18 cellular contexts compared by ENCODE assay signal in genomic region chr1:12600335-12600734, GRCh38. TPM values are rescaled to one million over a fixed set of nuclear protein-coding genes. Genes with fewer than 3 reads are reported as not detected.
DNase-seq lines count a peak whose midpoint lies in the region; ATAC-seq, FAIRE-seq and TF ChIP-seq lines count a peak whose summit lies in the region.
"Had no signal": no experiment of that assay in that cellular context is flagged by ENCODE, and none has a peak within 500 bp of the region (broad histone marks: within the 10 kb centered on the region; RNA-seq: fewer than 3 reads in every experiment).

No MANE protein-coding gene starts in this region.

- intact Hi-C loops in heart left ventricle (cut with DNase I), result loop anchor here in 3 of 10 donors (2.0 to 5.0 kb wide), 3 partner anchors 14 to 123 kb away; no protein-coding TSS in a partner anchor
- intact Hi-C loops in pancreas (cut with DNase I), result no loop called here
- intact Hi-C loops in upper lobe of right lung (cut with DNase I), result no loop called here

- WGBS in SK-N-SH (ENCODE audit: low lambda C conversion rate), result 80% methylated on average over 5 of the region's 7 CpGs
- 16 to 61% (median 32%) methylated on average over 3 to 7 of the region's 7 CpGs for WGBS in heart left ventricle, 4 donors
- 22 to 24% methylated on average over 7 of the region's 7 CpGs for WGBS in pancreas, 2 donors

- no peak for TF ChIP-seq EP300 in SK-N-SH (IDR thresholded peaks at IDR 0.05; ENCODE audit: borderline replicate concordance in 1 of 2, low read depth in 1 of 2, low read length in 1 of 2)

- H4K20me1 ChIP-seq in SK-N-SH (ENCODE audit: insufficient read depth), result no peaks in the 10 kb centered on the region

- H3K9ac ChIP-seq in SK-N-SH, result no peak overlapping the region

- CTCF ChIA-PET in SK-N-SH (lab: Yijun Ruan, JAX), result interaction anchor here (0.9 to 1.7 kb wide), 2 partner anchors 16 to 344 kb away, joined by 3 to 9 read pairs; no protein-coding TSS in a partner anchor

- TF ChIP-seq CTCF in SK-N-SH (IDR thresholded peaks at IDR 0.05), result no peak
- no peak for TF ChIP-seq CTCF in heart left ventricle (IDR thresholded peaks at IDR 0.05)
- no peak for TF ChIP-seq CTCF in pancreas (IDR thresholded peaks at IDR 0.05)
- no peak for TF ChIP-seq CTCF in upper lobe of right lung (IDR thresholded peaks at IDR 0.05)

- DNase-seq in SK-N-SH (no peak), heart left ventricle (peak; percentile 73 to 90 (median 82)), pancreas (peak in 5 of 6 donors; percentile 62 to 89 (median 66)), upper lobe of right lung (no peak), superior temporal gyrus (ENCODE audit: extremely low spot score) (no peak), GM19239 (ENCODE audit: insufficient read length, low spot score) (no peak)
- DNase-seq in stimulated activated CD4-positive, alpha-beta T cell treated with anti-CD3 and anti-CD28 coated beads, Interleukin-4, amount 100 ng/mL, for 4 hours, result no peak
- DNase-seq: activated CD8-positive, alpha-beta memory T cell treated with anti-CD3 and anti-CD28 coated beads, Interleukin-2, amount 10 ng/mL, durations not matched to agents 7 days and 5 days; CD4-positive, alpha-beta memory T cell; erythroblast; hippocampal formation; lower lobe of right lung; NCI-H1417 treated with DMSO at 0.1 percent for 48 hours; NCI-H226; WERI-Rb-1 had no signal

- H3K4me3 ChIP-seq in SK-N-SH (ENCODE audit: low read depth in 2 of 2, low read length in 1 of 2) (no peak overlapping the region), heart left ventricle (no peak overlapping the region), pancreas (no peak overlapping the region), upper lobe of right lung (no peak overlapping the region)
- H3K4me3 ChIP-seq: lower lobe of right lung had no signal

- H3K36me3 ChIP-seq in SK-N-SH (replicated peaks in 1 of 2; ENCODE audit: control insufficient read depth in 1 of 2, insufficient read depth in 2 of 2, low read length in 1 of 2), result no peaks in the 10 kb centered on the region
- peaks cover 0 to 2% (median 0%) of the 10 kb centered on the region in 9 donors for H3K36me3 ChIP-seq in heart left ventricle
- H3K36me3 ChIP-seq in pancreas, result no peaks in the 10 kb centered on the region
- H3K36me3 ChIP-seq in upper lobe of right lung, result no peaks in the 10 kb centered on the region
- H3K36me3 ChIP-seq: WERI-Rb-1 had no signal

- no peak overlapping the region for H3K4me2 ChIP-seq in SK-N-SH

- peaks cover 13% of the 10 kb centered on the region for H3F3A ChIP-seq in SK-N-SH (replicated peaks; ENCODE audit: insufficient read depth)

- ATAC-seq in SK-N-SH treated with all-trans-retinoic acid at 6 μM for 48 hours (no peak), heart left ventricle (peak; percentile 39 to 62 (median 55)), pancreas (peak; percentile 9 to 68 (median 61)), upper lobe of right lung (no peak)
- ATAC-seq: activated CD8-positive, alpha-beta memory T cell treated with anti-CD3 and anti-CD28 coated beads, Interleukin-2, amount 10 ng/mL, durations not matched to agents 7 days and 5 days; lower lobe of right lung had no signal

- FAIRE-seq in pancreas (lab: Jason Lieb, UNC), result no peak
- FAIRE-seq in GM19239 (lab: Jason Lieb, UNC), result no peak

- H3K27me3 ChIP-seq in SK-N-SH (ENCODE audit: insufficient read depth), result no peaks in the 10 kb centered on the region
- no peaks in the 10 kb centered on the region for H3K27me3 ChIP-seq in heart left ventricle
- H3K27me3 ChIP-seq in pancreas, result no peaks in the 10 kb centered on the region
- no peaks in the 10 kb centered on the region for H3K27me3 ChIP-seq in upper lobe of right lung

- H3K9me3 ChIP-seq in SK-N-SH (no peaks in the 10 kb centered on the region), heart left ventricle (no peaks in the 10 kb centered on the region), pancreas (no peaks in the 10 kb centered on the region), upper lobe of right lung (no peaks in the 10 kb centered on the region)
- H3K9me3 ChIP-seq: lower lobe of right lung had no signal

- TF ChIP-seq POLR2A in heart left ventricle (IDR thresholded peaks at IDR 0.05), result peak in 1 of 2 donors; percentile 15

- H2AFZ ChIP-seq in SK-N-SH (ENCODE audit: low read depth), result no peak overlapping the region

- POLR2A ChIA-PET in SK-N-SH (lab: Yijun Ruan, JAX), result no interaction called here

- H3K9me2 ChIP-seq in SK-N-SH, result no peaks in the 10 kb centered on the region

- H3K4me1 ChIP-seq in SK-N-SH (ENCODE audit: control insufficient read depth in 1 of 2, insufficient read depth in 2 of 2, low read depth in 1 of 2, low read length in 1 of 2) (peaks cover 39 to 77% of the 10 kb centered on the region in 2 experiments), heart left ventricle (peaks cover 27 to 100% (median 96%) of the 10 kb centered on the region in 12 donors), pancreas (peaks cover 39 to 75% (median 42%) of the 10 kb centered on the region in 3 donors), upper lobe of right lung (peaks cover 92% of the 10 kb centered on the region)

- H3K79me2 ChIP-seq in SK-N-SH (ENCODE audit: insufficient read depth), result no peaks in the 10 kb centered on the region

- no peak for TF ChIP-seq RAD21 in SK-N-SH (IDR thresholded peaks at IDR 0.05; ENCODE audit: low read length)

- peak overlapping the region in 1 of 2 experiments; percentile 8; a peak in 1 of 4 replicates for H3K27ac ChIP-seq in SK-N-SH (ENCODE audit: low read depth in 2 of 2, low read length in 1 of 2)
- peak overlapping the region; percentile 29 to 99 (median 86) for H3K27ac ChIP-seq in heart left ventricle
- peak overlapping the region in 3 of 4 donors; percentile 5 to 47 (median 44) for H3K27ac ChIP-seq in pancreas
- peak overlapping the region; percentile 13 for H3K27ac ChIP-seq in upper lobe of right lung
- H3K27ac ChIP-seq: 22Rv1, lower lobe of right lung, WERI-Rb-1 had no signal

TF ChIP-seq in SK-N-SH treated with all-trans-retinoic acid at 6 μM for 48 hours, 23 proteins besides CTCF, POLR2A, EP300 and RAD21:
- TF ChIP-seq SNAI2 (CRISPR knock-in tag; IDR thresholded peaks at IDR 0.05) (peak; percentile 23; the same call in 1 of the 2 replicates), ZFP3 (CRISPR knock-in tag; IDR thresholded peaks at IDR 0.05) (no peak), CSDC2 (CRISPR knock-in tag; IDR thresholded peaks at IDR 0.05) (no peak; the same call in 1 of the 2 replicates), GLIS3 (CRISPR knock-in tag; IDR thresholded peaks at IDR 0.05) (peak; percentile 11; the same call in 1 of the 2 replicates), ZC3H10 (CRISPR knock-in tag; IDR thresholded peaks at IDR 0.05) (0 out of 2 replicates have a peak, but pooled peaks have one; percentile 4)

TF ChIP-seq in SK-N-SH, 30 proteins besides CTCF, POLR2A, EP300 and RAD21:
- TF ChIP-seq TAF1 (IDR thresholded peaks at IDR 0.05; ENCODE audit: borderline replicate concordance, low read depth, low read length), result no peak
- no peak for TF ChIP-seq SIN3A (IDR thresholded peaks at IDR 0.05; ENCODE audit: borderline replicate concordance, low read depth, low read length)
- no peak for TF ChIP-seq MEF2A (IDR thresholded peaks at IDR 0.05; ENCODE audit: borderline replicate concordance, low read depth)
- TF ChIP-seq TEAD4 (IDR thresholded peaks at IDR 0.05; ENCODE audit: borderline replicate concordance, insufficient read depth), result no peak
- TF ChIP-seq GABPA (IDR thresholded peaks at IDR 0.05; ENCODE audit: low read depth), result no peak
- TF ChIP-seq JUND (IDR thresholded peaks at IDR 0.05), result no peak
- no peak for TF ChIP-seq RFX5 (IDR thresholded peaks at IDR 0.05; ENCODE audit: low read length)
- no peak for TF ChIP-seq FOXM1 (IDR thresholded peaks at IDR 0.05; ENCODE audit: low read depth)
- no peak for TF ChIP-seq CHD2 (IDR thresholded peaks at IDR 0.05; ENCODE audit: low read length, partially characterized antibody)
- TF ChIP-seq USF2 (IDR thresholded peaks at IDR 0.05; ENCODE audit: borderline replicate concordance, low read depth, low read length), result no peak
- no peak for TF ChIP-seq POLR2AphosphoS5 (IDR thresholded peaks at IDR 0.05; ENCODE audit: low read depth, low read length)

RNA-seq across cellular contexts. Expression of gene DHRS3, which starts 17.7 kb away (rescaled TPM):
- polyA plus RNA-seq in SK-N-SH (2012; rRNA removed), result 29.6 and 44.8 TPM in 2 replicates
- polyA plus RNA-seq in SK-N-SH (2012; cell fraction: cytosol; rRNA removed), result 17.6 and 26.3 TPM in 2 replicates
- polyA plus RNA-seq in SK-N-SH (2012; cell fraction: nucleus; rRNA removed), result 41.9 and 43.1 TPM in 2 replicates
- total RNA-seq in heart left ventricle, result 10 to 100 TPM; 28.6 to 84.0 (median 59.9) TPM
- polyA plus RNA-seq in heart left ventricle, result 100 to 1,000 TPM in 1 of 2 donors, 10 to 100 TPM in 1; 39.7 to 102 TPM
- 10 to 100 TPM; 51.3 to 98.6 (median 71.0) TPM for total RNA-seq in pancreas
- polyA plus RNA-seq in pancreas, result 10 to 100 TPM; 47.7 to 48.2 TPM
- 106 TPM for total RNA-seq in upper lobe of right lung

RNA-seq across cellular contexts. Expression of gene AADACL4, which starts 43.5 kb away (rescaled TPM):
- polyA plus RNA-seq in SK-N-SH (2012; rRNA removed) (0.32 and 0.59 TPM in 2 replicates), heart left ventricle (not detected), pancreas (not detected)
- 0.21 and 0.23 TPM in 2 replicates for polyA plus RNA-seq in SK-N-SH (2012; cell fraction: cytosol; rRNA removed)
- polyA plus RNA-seq in SK-N-SH (2012; cell fraction: nucleus; rRNA removed), result 2.5 TPM in 2 replicates
- total RNA-seq in heart left ventricle (not detected), pancreas (not detected), upper lobe of right lung (not detected)
- total RNA-seq: activated CD8-positive, alpha-beta memory T cell treated with anti-CD3 and anti-CD28 coated beads, Interleukin-2, amount 10 ng/mL, durations not matched to agents 7 days and 5 days; CD4-positive, alpha-beta memory T cell; G401; lower lobe of right lung had no signal
- polyA plus RNA-seq: CD4-positive, alpha-beta memory T cell had no signal

Comparison
In these comparisons a context has a peak if more than half of its experiments do, and no peak if none do; other contexts are left out.
1. ATAC-seq: peak in heart left ventricle (4 of 4) and pancreas (4 of 4); none in SK-N-SH treated with all-trans-retinoic acid at 6 μM for 48 hours (single experiment) and upper lobe of right lung (single experiment).
2. DNase-seq: peak in heart left ventricle (5 of 5) and pancreas (5 of 6); none in SK-N-SH (single experiment), upper lobe of right lung (single experiment), stimulated activated CD4-positive, alpha-beta T cell treated with anti-CD3 and anti-CD28 coated beads, Interleukin-4, amount 100 ng/mL, for 4 hours (0 of 2), superior temporal gyrus (single experiment) and GM19239 (single experiment).